15 cellular contexts compared by ENCODE assay signal in genomic region chr17:38719284-38719942, GRCh38. TPM values are rescaled to one million over a fixed set of nuclear protein-coding genes. Genes with fewer than 3 reads are reported as not detected.
A peak's percentile ranks its signal among the peaks of the same experiment; 100 is the strongest.
DNase-seq lines count a peak whose midpoint lies in the region; TF ChIP-seq lines count a peak whose summit lies in the region.
"Had no signal": no experiment of that assay in that cellular context is flagged by ENCODE, and none has a peak within 500 bp of the region (broad histone marks: within the 10 kb centered on the region; RNA-seq: fewer than 3 reads in every experiment).

No MANE protein-coding gene starts in this region.

- peaks cover 20% of the 10 kb centered on the region for H3K4me1 Mint-ChIP-seq in neural progenitor cell

- no peak overlapping the region for H3K9ac ChIP-seq in neural progenitor cell

- H2AFZ ChIP-seq in neural progenitor cell (replicated peaks): no peak overlapping the region

- POLR2A ChIA-PET in RWPE1 (lab: Yijun Ruan, JAX; ENCODE audit: low non-redundant PET): no interaction called here

- H3K4me1 ChIP-seq in iPS DF 6.9 (ENCODE audit: control insufficient read depth, insufficient read depth, low read length) (peaks cover 16% of the 10 kb centered on the region), neural progenitor cell (peaks cover 19% of the 10 kb centered on the region)

- H3K4me3 Mint-ChIP-seq in neural progenitor cell: peak overlapping the region; percentile 55
- H3K4me3 Mint-ChIP-seq: activated CD4-positive, alpha-beta T cell treated with anti-CD3 and anti-CD28 coated beads, Interleukin-2, amount 10 ng/mL, durations not matched to agents 24 days and 14 days; activated T-cell treated with anti-CD3 and anti-CD28 coated beads, Interleukin-2, amount 50 U/mL, for 4 hours; B cell had no signal

- DNase-seq in ELF-1 (ENCODE audit: low read depth, low spot score) (peak; percentile 63), RWPE1 (ENCODE audit: low spot score) (no peak), iPS DF 6.9 (ENCODE audit: low read depth, low spot score) (no peak), neural progenitor cell (ENCODE audit: low spot score) (peak; percentile 44), DMS153 (lab: John Stamatoyannopoulos, UW) (no peak), A172 (ENCODE audit: low spot score) (no peak), GOT3 (lab: John Stamatoyannopoulos, UW) (no peak)
- DNase-seq: activated T-cell treated with anti-CD3 and anti-CD28 coated beads, Interleukin-2, amount 50 U/mL, for 4 hours; DMS 273 treated with DMSO at 0.1 percent for 48 hours; KG1; NCI-H2107; sigmoid colon had no signal

- WGBS in iPS DF 6.9 (ENCODE audit: insufficient coverage, insufficient read length): no CpG with 5 or more reads among the region's 29 CpGs

- H3F3A ChIP-seq in neural progenitor cell (ENCODE audit: low read depth): peaks cover 28% of the 10 kb centered on the region

- peak overlapping the region; percentile 79 for H3K4me2 ChIP-seq in neural progenitor cell

- no peak for TF ChIP-seq CTCF in RWPE1 (conservative IDR thresholded peaks at IDR 0.05; ENCODE audit: low read depth)
- no peak for TF ChIP-seq CTCF in neural progenitor cell (IDR thresholded peaks at IDR 0.05)

- no peak overlapping the region for H3K27ac Mint-ChIP-seq in neural progenitor cell
- H3K27ac Mint-ChIP-seq: activated CD4-positive, alpha-beta T cell treated with anti-CD3 and anti-CD28 coated beads, Interleukin-2, amount 10 ng/mL, durations not matched to agents 24 days and 14 days; B cell had no signal

- CTCF ChIA-PET in RWPE1 (lab: Yijun Ruan, JAX): interaction anchor here (0.7 kb wide), 1 partner anchor 325 kb away, joined by 3 read pairs; no protein-coding TSS in a partner anchor

- H3K27me3 Mint-ChIP-seq in neural progenitor cell (ENCODE audit: insufficient read depth, low read depth): peaks cover 11% of the 10 kb centered on the region
- H3K27me3 Mint-ChIP-seq: activated CD4-positive, alpha-beta T cell treated with anti-CD3 and anti-CD28 coated beads, Interleukin-2, amount 10 ng/mL, durations not matched to agents 24 days and 14 days; B cell had no signal

- H3K36me3 ChIP-seq in iPS DF 6.9 (ENCODE audit: control insufficient read depth, insufficient read depth, low read length) (no peaks in the 10 kb centered on the region), neural progenitor cell (no peaks in the 10 kb centered on the region)

- H3K79me2 ChIP-seq in neural progenitor cell (ENCODE audit: low read depth): no peaks in the 10 kb centered on the region

- peaks cover 2% of the 10 kb centered on the region; the same call in 1 of the 2 replicates for H3K27me3 ChIP-seq in iPS DF 6.9 (ENCODE audit: control insufficient read depth, insufficient read depth, low read length)
- peaks cover 34% of the 10 kb centered on the region for H3K27me3 ChIP-seq in neural progenitor cell
- H3K27me3 ChIP-seq: sigmoid colon had no signal

- peaks cover 18% of the 10 kb centered on the region for H3K36me3 Mint-ChIP-seq in neural progenitor cell

- no peaks in the 10 kb centered on the region for H3K9me3 Mint-ChIP-seq in neural progenitor cell
- H3K9me3 Mint-ChIP-seq: activated CD4-positive, alpha-beta T cell treated with anti-CD3 and anti-CD28 coated beads, Interleukin-2, amount 10 ng/mL, durations not matched to agents 24 days and 14 days; activated T-cell treated with anti-CD3 and anti-CD28 coated beads, Interleukin-2, amount 50 U/mL, for 4 hours had no signal

- H3K27ac ChIP-seq in RWPE1 (peak overlapping the region; percentile 57), iPS DF 6.9 (ENCODE audit: low read length) (no peak overlapping the region), neural progenitor cell (no peak overlapping the region)
- H3K27ac ChIP-seq: epithelial cell of prostate had no signal

- peaks cover 32% of the 10 kb centered on the region for H4K20me1 ChIP-seq in neural progenitor cell (ENCODE audit: low read depth)

- H3K9me3 ChIP-seq in iPS DF 6.9 (ENCODE audit: control insufficient read depth, insufficient read depth, low read length) (no peaks in the 10 kb centered on the region), neural progenitor cell (ENCODE audit: low read depth) (no peaks in the 10 kb centered on the region)
- H3K9me3 ChIP-seq: sigmoid colon had no signal

- H3K4me3 ChIP-seq in iPS DF 6.9 (ENCODE audit: low read length) (peak overlapping the region; percentile 22; the same call in 1 of the 2 replicates), neural progenitor cell (peak overlapping the region; percentile 38)
- H3K4me3 ChIP-seq: sigmoid colon had no signal

RNA-seq across cellular contexts. Expression of gene CISD3, which starts 10.7 kb away (rescaled TPM):
- 0.60 and 1.0 TPM in 2 replicates for total RNA-seq in neural progenitor cell (ENCODE audit: low replicate concordance)
- 7.5 and 12.4 TPM in 2 replicates for total RNA-seq in A172 (2014; rRNA removed; shearing (Covaris generic))

RNA-seq across cellular contexts. Expression of gene MLLT6, which starts 14.3 kb away (rescaled TPM):
- total RNA-seq in neural progenitor cell (ENCODE audit: low replicate concordance): 7.4 and 24.4 TPM in 2 replicates
- 17.4 and 21.4 TPM in 2 replicates for total RNA-seq in A172 (2014; rRNA removed; shearing (Covaris generic))

RNA-seq across cellular contexts. Expression of gene PCGF2, which starts 28.7 kb away (rescaled TPM):
- total RNA-seq in neural progenitor cell (ENCODE audit: low replicate concordance): 16.7 and 23.8 TPM in 2 replicates
- total RNA-seq in A172 (2014; rRNA removed; shearing (Covaris generic)): 8.2 and 9.9 TPM in 2 replicates
- total RNA-seq: B cell had no signal

RNA-seq across cellular contexts. Expression of gene PSMB3, which starts 33.1 kb away (rescaled TPM):
- total RNA-seq in neural progenitor cell (ENCODE audit: low replicate concordance): 127 and 141 TPM in 2 replicates
- total RNA-seq in A172 (2014; rRNA removed; shearing (Covaris generic)): 484 and 521 TPM in 2 replicates

RNA-seq across cellular contexts. Expression of gene EPOP, which starts 44.7 kb away (rescaled TPM):
- 8.0 and 19.3 TPM in 2 replicates for total RNA-seq in neural progenitor cell (ENCODE audit: low replicate concordance)
- 3.0 and 3.7 TPM in 2 replicates for total RNA-seq in A172 (2014; rRNA removed; shearing (Covaris generic))

Comparison
In these comparisons a context has a peak if more than half of its experiments do, and no peak if none do; other contexts are left out.
1. DNase-seq: peak in ELF-1 (single experiment) and neural progenitor cell (single experiment); none in RWPE1 (single experiment), iPS DF 6.9 (single experiment), DMS153 (single experiment), A172 (single experiment) and GOT3 (single experiment).